In genomic region chr13:97743946-97744345, GRCh38 we compare ENCODE assay signal across 25 cellular contexts.
DNase-seq lines count a peak whose midpoint lies in the region.
"Had no signal": no experiment of that assay in that cellular context is flagged by ENCODE, and none has a peak within 500 bp of the region (broad histone marks: within the 10 kb centered on the region; RNA-seq: fewer than 3 reads in every experiment).

No MANE protein-coding gene starts in this region.

- H3K27me3 ChIP-seq in adipocyte (replicated peaks; ENCODE audit: control insufficient read depth, insufficient read depth, low read length), result no peaks in the 10 kb centered on the region
- H3K27me3 ChIP-seq: gastrocnemius medialis, upper lobe of left lung had no signal

- H3K4me1 ChIP-seq in adipocyte (ENCODE audit: control insufficient read depth, insufficient read depth, low read length), result peaks cover 26% of the 10 kb centered on the region
- H3K4me1 ChIP-seq: gastrocnemius medialis, prostate gland, upper lobe of left lung had no signal

- no peak overlapping the region for H3K4me3 ChIP-seq in adipocyte (ENCODE audit: low read length)
- no peak overlapping the region for H3K4me3 ChIP-seq in skeletal muscle cell (ENCODE audit: low read depth, low read length)
- H3K4me3 ChIP-seq: gastrocnemius medialis, GM12878, prostate gland, skin epidermis, upper lobe of left lung had no signal

- H3K36me3 ChIP-seq in adipocyte (ENCODE audit: control insufficient read depth, insufficient read depth, low read length, severe bottlenecking), result no peaks in the 10 kb centered on the region
- H3K36me3 ChIP-seq: gastrocnemius medialis, prostate gland, upper lobe of left lung had no signal

- H3K9me3 ChIP-seq in adipocyte (ENCODE audit: control insufficient read depth, low read length), result peaks cover 8% of the 10 kb centered on the region
- H3K9me3 ChIP-seq: gastrocnemius medialis, prostate gland, upper lobe of left lung had no signal

- peak overlapping the region; percentile 14 for H3K9ac ChIP-seq in adipocyte (ENCODE audit: low read length)
- H3K9ac ChIP-seq: KMS-11 had no signal

- DNase-seq in NCI-H146 (lab: John Stamatoyannopoulos, UW), result peak; percentile 16
- DNase-seq in NCI-H146 treated with DMSO at 0.1 percent for 48 hours (lab: John Stamatoyannopoulos, UW; ENCODE audit: unreplicated experiment), result no peak
- peak; percentile 29 for DNase-seq in adipocyte (ENCODE audit: low read depth)
- peak; percentile 60 for DNase-seq in fibroblast of the conjunctiva (ENCODE audit: low read depth)
- peak; percentile 22 for DNase-seq in skeletal muscle cell (ENCODE audit: low read depth)
- DNase-seq in inferior parietal cortex (ENCODE audit: extremely low spot score), result no peak
- DNase-seq in NOMO-1 (lab: John Stamatoyannopoulos, UW; ENCODE audit: unreplicated experiment in 2 of 2), result no peak
- no peak for DNase-seq in SIG-M5 (lab: John Stamatoyannopoulos, UW)
- DNase-seq: activated CD4-positive, alpha-beta T cell treated with anti-CD3 and anti-CD28 coated beads for 4 hours; activated naive CD4-positive, alpha-beta T cell treated with Interleukin-2 at 50 U/mL for 16 hours; activated T-cell treated with anti-CD3 and anti-CD28 coated beads, Interleukin-2, amount 50 U/mL, for 48 hours; amniotic stem cell; dermis blood vessel endothelial cell; DMS53; gastrocnemius medialis; kidney; MV-4-11; NCI-H1930; NCI-H526 treated with DMSO at 0.1 percent for 48 hours; stimulated activated CD4-positive, alpha-beta T cell treated with anti-CD3 and anti-CD28 coated beads, Interleukin-1b, Interleukin-23, amount 100 ng/mL, for 48 hours; upper lobe of left lung had no signal

Comparison
In these comparisons a context has a peak if more than half of its experiments do, and no peak if none do; other contexts are left out.
1. DNase-seq: peak in NCI-H146 (single experiment), adipocyte (single experiment), fibroblast of the conjunctiva (single experiment) and skeletal muscle cell (single experiment); none in NCI-H146 treated with DMSO at 0.1 percent for 48 hours (single experiment), inferior parietal cortex (single experiment), NOMO-1 (0 of 2) and SIG-M5 (single experiment).